ENCODE assay signal across 3 cellular contexts in genomic region chr11:27184458-27185312, GRCh38.
TF ChIP-seq lines count a peak whose summit lies in the region.

No MANE protein-coding gene starts in this region.

TF ChIP-seq in SK-N-SH treated with all-trans-retinoic acid at 6 μM for 48 hours, 23 proteins besides CTCF, POLR2A, EP300 and RAD21 (continued from another document):
- no peak for TF ChIP-seq OSR1 (CRISPR knock-in tag; IDR thresholded peaks at IDR 0.05)
- no peak for TF ChIP-seq ZNF70 (CRISPR knock-in tag; IDR thresholded peaks at IDR 0.05)
- no peak for TF ChIP-seq ZNF8 (CRISPR knock-in tag; IDR thresholded peaks at IDR 0.05)
- TF ChIP-seq ARNTL (CRISPR knock-in tag; IDR thresholded peaks at IDR 0.05; ENCODE audit: borderline replicate concordance, low read depth) = no peak
- no peak for TF ChIP-seq ZC3H10 (CRISPR knock-in tag; IDR thresholded peaks at IDR 0.05)
- TF ChIP-seq ZFP30 (CRISPR knock-in tag; IDR thresholded peaks at IDR 0.05) = no peak
- TF ChIP-seq TOX (CRISPR knock-in tag; IDR thresholded peaks at IDR 0.05; ENCODE audit: borderline replicate concordance) = no peak
- TF ChIP-seq CREB5 (CRISPR knock-in tag; IDR thresholded peaks at IDR 0.05; ENCODE audit: low read depth) = no peak
- no peak for TF ChIP-seq BACH2 (CRISPR knock-in tag; IDR thresholded peaks at IDR 0.05; ENCODE audit: borderline replicate concordance)
- no peak for TF ChIP-seq PATZ1 (CRISPR knock-in tag; IDR thresholded peaks at IDR 0.05; ENCODE audit: borderline replicate concordance)
- TF ChIP-seq TSHZ2 (CRISPR knock-in tag; IDR thresholded peaks at IDR 0.05) = no peak

TF ChIP-seq in SK-N-SH, 30 proteins besides CTCF, POLR2A, EP300 and RAD21 (continued from another document):
- TF ChIP-seq ZBTB33 (IDR thresholded peaks at IDR 0.05; ENCODE audit: borderline replicate concordance, low read depth) (no peak), YY1 (IDR thresholded peaks at IDR 0.05; ENCODE audit: low read depth) (no peak), FOXM1 (IDR thresholded peaks at IDR 0.05; ENCODE audit: low read depth) (no peak), GABPA (IDR thresholded peaks at IDR 0.05; ENCODE audit: low read depth) (no peak), IRF3 (IDR thresholded peaks at IDR 0.05; ENCODE audit: low read depth, low read length) (no peak), GATA2 (CRISPR knock-in tag; IDR thresholded peaks at IDR 0.05) (no peak), MEF2A (IDR thresholded peaks at IDR 0.05; ENCODE audit: borderline replicate concordance, low read depth) (no peak), TEAD4 (IDR thresholded peaks at IDR 0.05; ENCODE audit: borderline replicate concordance, insufficient read depth) (no peak), MAX (IDR thresholded peaks at IDR 0.05; ENCODE audit: low read depth) (no peak), TCF12 (IDR thresholded peaks at IDR 0.05) (no peak), REST (IDR thresholded peaks at IDR 0.05; ENCODE audit: low read depth, low read length) (no peak)

TF ChIP-seq in IMR-90, 13 proteins besides CTCF, POLR2A, EP300 and RAD21 (continued from another document):
- TF ChIP-seq MAZ (IDR thresholded peaks at IDR 0.05; ENCODE audit: borderline replicate concordance, low read depth, low read length) = no peak
- TF ChIP-seq SMC3 (IDR thresholded peaks at IDR 0.05; ENCODE audit: low read depth, low read length) = no peak
- TF ChIP-seq BHLHE40 (IDR thresholded peaks at IDR 0.05; ENCODE audit: low read depth, low read length) = no peak
- 0 out of 2 replicates have a peak, but pooled peaks have one; percentile 13 for TF ChIP-seq CEBPB (IDR thresholded peaks at IDR 0.05; ENCODE audit: low read depth, low read length)
